ENCODE assay signal across 15 cellular contexts in the genomic region with DNA sequence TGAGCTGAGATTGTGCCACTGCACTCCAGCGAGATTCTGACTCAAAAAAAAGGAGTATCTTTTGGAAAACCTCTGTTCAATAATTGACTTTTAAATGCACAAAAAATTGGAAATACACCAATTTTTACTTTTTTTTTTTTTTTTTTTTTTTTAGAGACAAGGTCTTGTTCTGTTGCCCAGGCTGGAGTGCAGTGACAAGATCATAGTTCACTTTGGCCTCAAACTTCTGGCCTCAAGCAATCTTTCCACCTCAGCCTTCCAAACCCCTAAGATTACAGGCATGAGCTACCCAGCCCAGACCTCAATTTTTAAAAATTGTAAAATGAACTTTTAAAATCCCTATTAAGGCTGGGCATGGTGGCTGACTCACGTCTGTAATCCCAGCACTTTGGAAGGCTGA. TPM values are rescaled to one million over a fixed set of nuclear protein-coding genes. Genes with fewer than 3 reads are reported as not detected.
A peak's percentile ranks its signal among the peaks of the same experiment; 100 is the strongest.
DNase-seq lines count a peak whose midpoint lies in the region; ATAC-seq and TF ChIP-seq lines count a peak whose summit lies in the region.
"Had no signal": no experiment of that assay in that cellular context is flagged by ENCODE, and none has a peak within 500 bp of the region (broad histone marks: within the 10 kb centered on the region; RNA-seq: fewer than 3 reads in every experiment).

No MANE protein-coding gene starts in this region.

- DNase-seq in WERI-Rb-1 (no peak), epithelial cell of prostate (ENCODE audit: low read depth, low spot score) (no peak), right lobe of liver (peak in 1 of 3 donors; percentile 37), omental fat pad (ENCODE audit: low spot score) (no peak), GM03348 (ENCODE audit: low spot score) (no peak)
- DNase-seq: C1 segment of cervical spinal cord; Calu3; CD4-positive, alpha-beta T cell; GOT3; H9 had no signal

- intact Hi-C loops in right lobe of liver (cut with DNase I), result no loop called here

- TF ChIP-seq CTCF in 22Rv1 (IDR thresholded peaks at IDR 0.05) (no peak), WERI-Rb-1 (IDR thresholded peaks at IDR 0.05; ENCODE audit: low read depth, low read length) (no peak), right lobe of liver (IDR thresholded peaks at IDR 0.05) (no peak), omental fat pad (IDR thresholded peaks at IDR 0.05) (no peak)

- H3K9me3 ChIP-seq in WERI-Rb-1 (ENCODE audit: severe bottlenecking) (no peaks in the 10 kb centered on the region), right lobe of liver (no peaks in the 10 kb centered on the region)

- WGBS in right lobe of liver (ENCODE audit: insufficient coverage, low coverage, low lambda C conversion rate, missing lambda C conversion rate), result 21% methylated on average over 2 of the region's 2 CpGs

- peak overlapping the region; percentile 77 for H3K27ac ChIP-seq in 22Rv1
- H3K27ac ChIP-seq in WERI-Rb-1, result 0 out of 2 replicates have a peak overlapping the region, but pooled peaks have one; percentile 6
- peak overlapping the region; percentile 69 for H3K27ac ChIP-seq in epithelial cell of prostate
- peak overlapping the region in 2 of 3 donors; percentile 20 to 74 for H3K27ac ChIP-seq in right lobe of liver
- H3K27ac ChIP-seq: HL-60 had no signal

- no peak for TF ChIP-seq POLR2A in right lobe of liver (IDR thresholded peaks at IDR 0.05)

- H3K27me3 ChIP-seq in WERI-Rb-1 (ENCODE audit: insufficient read depth, low read depth, severe bottlenecking), result no peaks in the 10 kb centered on the region
- H3K27me3 ChIP-seq in right lobe of liver, result no peaks in the 10 kb centered on the region

- H3K4me3 ChIP-seq in WERI-Rb-1 (ENCODE audit: low read depth, low read length) (no peak overlapping the region), right lobe of liver (no peak overlapping the region)
- H3K4me3 ChIP-seq: GM12878 had no signal

- H3K4me1 ChIP-seq in right lobe of liver, result peaks cover 0 to 46% (median 12%) of the 10 kb centered on the region in 4 donors

- ATAC-seq in right lobe of liver (peak; percentile 19 to 39 (median 29)), GM21825 (IDR thresholded peaks at IDR 0.05; ENCODE audit: unreplicated experiment) (no peak), omental fat pad (ENCODE audit: low FRiP score) (no peak)

- no peaks in the 10 kb centered on the region for H3K36me3 ChIP-seq in WERI-Rb-1
- H3K36me3 ChIP-seq in right lobe of liver, result no peaks in the 10 kb centered on the region

RNA-seq across cellular contexts. Expression of a gene that starts 30.8 kb away (rescaled TPM):
- total RNA-seq in right lobe of liver (under 1 TPM in 5 of 6 experiments, not detected in 1; 0.22 to 0.80 (median 0.50) TPM), omental fat pad (under 1 TPM in 2 of 4 donors, not detected in 2; 0.47 to 0.60 TPM)
- total RNA-seq: B cell; CD4-positive, alpha-beta T cell had no signal

Comparison
In these comparisons a context has a peak if more than half of its experiments do, and no peak if none do; other contexts are left out.
1. H3K27ac ChIP-seq: peak in every context shown above with its lines; median percentile 77 in 22Rv1; 69 in epithelial cell of prostate; 47 in right lobe of liver; 6 in WERI-Rb-1.
2. ATAC-seq: peak in right lobe of liver (4 of 4); none in GM21825 (single experiment) and omental fat pad (single experiment).